14 cellular contexts compared by ENCODE assay signal in genomic region chr3:18420584-18420983, GRCh38. TPM values are rescaled to one million over a fixed set of nuclear protein-coding genes. Genes with fewer than 3 reads are reported as not detected.
DNase-seq lines count a peak whose midpoint lies in the region; ATAC-seq and TF ChIP-seq lines count a peak whose summit lies in the region.
"Had no signal": no experiment of that assay in that cellular context is flagged by ENCODE, and none has a peak within 500 bp of the region (broad histone marks: within the 10 kb centered on the region; RNA-seq: fewer than 3 reads in every experiment).

No MANE protein-coding gene starts in this region.

- H3K27me3 Mint-ChIP-seq in CD4-positive, CD25-positive, alpha-beta regulatory T cell = peaks cover 19% of the 10 kb centered on the region
- H3K27me3 Mint-ChIP-seq in CD8-positive, alpha-beta T cell (ENCODE audit: low read depth) = no peaks in the 10 kb centered on the region
- no peaks in the 10 kb centered on the region for H3K27me3 Mint-ChIP-seq in activated CD8-positive, alpha-beta T cell treated with anti-CD3 and anti-CD28 coated beads, Interleukin-2, amount 10 ng/mL, durations not matched to agents 7 days and 5 days (ENCODE audit: low read depth)
- no peaks in the 10 kb centered on the region for H3K27me3 Mint-ChIP-seq in naive B cell
- H3K27me3 Mint-ChIP-seq: activated B cell treated with CpG ODN at 0.5 μM for 24 hours had no signal

- H3K27ac Mint-ChIP-seq in CD4-positive, CD25-positive, alpha-beta regulatory T cell = peak overlapping the region; percentile 72 to 84 (median 82)
- H3K27ac Mint-ChIP-seq in CD8-positive, alpha-beta T cell = peak overlapping the region; percentile 88
- H3K27ac Mint-ChIP-seq in activated CD8-positive, alpha-beta T cell treated with anti-CD3 and anti-CD28 coated beads, Interleukin-2, amount 10 ng/mL, durations not matched to agents 7 days and 5 days = peak overlapping the region; percentile 86
- H3K27ac Mint-ChIP-seq in naive B cell = peak overlapping the region in 4 of 6 donors; percentile 4 to 69 (median 12)
- H3K27ac Mint-ChIP-seq: activated B cell treated with CpG ODN at 0.5 μM for 24 hours had no signal

- ATAC-seq in CD4-positive, CD25-positive, alpha-beta regulatory T cell (ENCODE audit: low read depth in 2 of 2) = no peak
- no peak for ATAC-seq in CD8-positive, alpha-beta T cell
- no peak for ATAC-seq in activated CD8-positive, alpha-beta T cell treated with anti-CD3 and anti-CD28 coated beads, Interleukin-2, amount 10 ng/mL, durations not matched to agents 7 days and 5 days
- ATAC-seq in naive B cell (ENCODE audit: low read depth in 2 of 2) = no peak

- POLR2A ChIA-PET in CD8-positive, alpha-beta T cell (lab: Charles Lee) = interaction anchor here (1.3 to 3.6 kb wide), 6 partner anchors 9 to 25 kb away, joined by 3 to 14 read pairs (median 6); no protein-coding TSS in a partner anchor
- POLR2A ChIA-PET in activated CD8-positive, alpha-beta T cell treated with anti-CD3 and anti-CD28 coated beads, Interleukin-2, amount 10 ng/mL, durations not matched to agents 7 days and 5 days (lab: Charles Lee) = interaction anchor here (0.6 to 12.9 kb wide), 4 partner anchors 9 to 40 kb away, joined by 3 to 265 read pairs (median 57); no protein-coding TSS in a partner anchor

- H3K27ac ChIP-seq in CD4-positive, CD25-positive, alpha-beta regulatory T cell (ENCODE audit: insufficient read depth, low read length, poor library complexity, severe bottlenecking) = peak overlapping the region; percentile 26
- H3K27ac ChIP-seq in CD8-positive, alpha-beta T cell (ENCODE audit: low read depth, low read length) = peak overlapping the region; percentile 21

- H3K4me3 Mint-ChIP-seq in CD4-positive, CD25-positive, alpha-beta regulatory T cell = peak overlapping the region; percentile 4 to 92 (median 52)
- peak overlapping the region; percentile 65 for H3K4me3 Mint-ChIP-seq in CD8-positive, alpha-beta T cell
- peak overlapping the region; percentile 73 for H3K4me3 Mint-ChIP-seq in activated CD8-positive, alpha-beta T cell treated with anti-CD3 and anti-CD28 coated beads, Interleukin-2, amount 10 ng/mL, durations not matched to agents 7 days and 5 days
- H3K4me3 Mint-ChIP-seq in naive B cell = peak overlapping the region in 1 of 8 donors; percentile 44
- H3K4me3 Mint-ChIP-seq: activated B cell treated with CpG ODN at 0.5 μM for 24 hours had no signal

- H3K4me3 ChIP-seq in CD4-positive, CD25-positive, alpha-beta regulatory T cell (ENCODE audit: low read depth, low read length) = no peak overlapping the region
- peak overlapping the region; percentile 26 for H3K4me3 ChIP-seq in CD8-positive, alpha-beta T cell (ENCODE audit: low read depth, low read length)

- peaks cover 29% of the 10 kb centered on the region for H3K36me3 Mint-ChIP-seq in CD4-positive, CD25-positive, alpha-beta regulatory T cell
- H3K36me3 Mint-ChIP-seq in CD8-positive, alpha-beta T cell = peaks cover 75% of the 10 kb centered on the region
- H3K36me3 Mint-ChIP-seq in activated CD8-positive, alpha-beta T cell treated with anti-CD3 and anti-CD28 coated beads, Interleukin-2, amount 10 ng/mL, durations not matched to agents 7 days and 5 days (ENCODE audit: low read depth) = peaks cover 86% of the 10 kb centered on the region
- peaks cover 9 to 28% of the 10 kb centered on the region in 2 donors for H3K36me3 Mint-ChIP-seq in naive B cell

- peaks cover 0 to 2% (median 0%) of the 10 kb centered on the region in 7 donors for H3K9me3 Mint-ChIP-seq in CD4-positive, CD25-positive, alpha-beta regulatory T cell
- H3K9me3 Mint-ChIP-seq in CD8-positive, alpha-beta T cell = no peaks in the 10 kb centered on the region
- no peaks in the 10 kb centered on the region for H3K9me3 Mint-ChIP-seq in activated CD8-positive, alpha-beta T cell treated with anti-CD3 and anti-CD28 coated beads, Interleukin-2, amount 10 ng/mL, durations not matched to agents 7 days and 5 days (ENCODE audit: insufficient read depth)
- H3K9me3 Mint-ChIP-seq in naive B cell = no peaks in the 10 kb centered on the region
- H3K9me3 Mint-ChIP-seq: activated B cell treated with CpG ODN at 0.5 μM for 24 hours had no signal

- H3K9me3 ChIP-seq in CD4-positive, CD25-positive, alpha-beta regulatory T cell (ENCODE audit: control insufficient read depth in 2 of 2, low read length in 2 of 2) = no peaks in the 10 kb centered on the region
- H3K9me3 ChIP-seq in CD8-positive, alpha-beta T cell (ENCODE audit: low read length) = no peaks in the 10 kb centered on the region

- intact Hi-C loops in CD8-positive, alpha-beta T cell (cut with DNase I, micrococcal nuclease) = loop anchor here in 1 of 2 experiments (10.0 kb wide), 1 partner anchor 676 kb away; the partner anchor contains the start of gene TBC1D5

- no peak for DNase-seq in CD4-positive, CD25-positive, alpha-beta regulatory T cell
- no peak for DNase-seq in CD8-positive, alpha-beta T cell
- no peak for DNase-seq in activated CD8-positive, alpha-beta T cell treated with anti-CD3 and anti-CD28 coated beads, Interleukin-2, amount 10 ng/mL, durations not matched to agents 7 days and 5 days
- DNase-seq in naive B cell (no peak), COLO668 (lab: John Stamatoyannopoulos, UW; ENCODE audit: unreplicated experiment) (no peak), retina (no peak), NCI-H2227 treated with DMSO at 0.1 percent for 48 hours (lab: John Stamatoyannopoulos, UW) (no peak)
- DNase-seq: activated B cell treated with CpG ODN at 0.5 μM for 24 hours; cerebellar nuclear complex; effector CD8-positive, alpha-beta T cell; GF-D8; NCI-H1930; Right ventricle myocardium superior; stimulated activated CD4-positive, alpha-beta T cell treated with anti-CD3 and anti-CD28 coated beads, Interleukin-1b, Interleukin-23, amount 100 ng/mL, for 48 hours had no signal

- H3K27me3 ChIP-seq in CD4-positive, CD25-positive, alpha-beta regulatory T cell (ENCODE audit: control insufficient read depth, insufficient read depth, low read length) = no peaks in the 10 kb centered on the region
- H3K27me3 ChIP-seq in CD8-positive, alpha-beta T cell (ENCODE audit: insufficient read depth, low read length) = no peaks in the 10 kb centered on the region

- peaks cover 12% of the 10 kb centered on the region for H3K36me3 ChIP-seq in CD4-positive, CD25-positive, alpha-beta regulatory T cell (ENCODE audit: control insufficient read depth, insufficient read depth, low read length)
- peaks cover 19% of the 10 kb centered on the region for H3K36me3 ChIP-seq in CD8-positive, alpha-beta T cell (ENCODE audit: insufficient read depth, low read length)

- H3K4me1 ChIP-seq in CD4-positive, CD25-positive, alpha-beta regulatory T cell (ENCODE audit: control insufficient read depth, insufficient read depth, low read length, poor library complexity, severe bottlenecking) = peaks cover 33% of the 10 kb centered on the region
- H3K4me1 ChIP-seq in CD8-positive, alpha-beta T cell (ENCODE audit: insufficient read depth, low read length) = peaks cover 61% of the 10 kb centered on the region

- H3K4me1 Mint-ChIP-seq in CD4-positive, CD25-positive, alpha-beta regulatory T cell = peaks cover 21 to 81% (median 51%) of the 10 kb centered on the region in 4 donors
- peaks cover 79% of the 10 kb centered on the region for H3K4me1 Mint-ChIP-seq in CD8-positive, alpha-beta T cell (ENCODE audit: low read depth)
- H3K4me1 Mint-ChIP-seq in activated CD8-positive, alpha-beta T cell treated with anti-CD3 and anti-CD28 coated beads, Interleukin-2, amount 10 ng/mL, durations not matched to agents 7 days and 5 days (ENCODE audit: low read depth) = peaks cover 67% of the 10 kb centered on the region
- H3K4me1 Mint-ChIP-seq in naive B cell = peaks cover 17 to 34% (median 29%) of the 10 kb centered on the region in 3 donors

- no peak for TF ChIP-seq CTCF in CD8-positive, alpha-beta T cell (IDR thresholded peaks at IDR 0.05)

- CTCF ChIA-PET in CD8-positive, alpha-beta T cell (lab: Charles Lee) = interaction anchor here (0.6 to 1.9 kb wide), 6 partner anchors 9 to 49 kb away, joined by 3 to 4 read pairs (median 4); no protein-coding TSS in a partner anchor
- CTCF ChIA-PET in activated CD8-positive, alpha-beta T cell treated with anti-CD3 and anti-CD28 coated beads, Interleukin-2, amount 10 ng/mL, durations not matched to agents 7 days and 5 days (lab: Charles Lee) = interaction anchor here (0.8 to 6.4 kb wide), 6 partner anchors 9 to 337 kb away, joined by 3 to 42 read pairs (median 5); no protein-coding TSS in a partner anchor

RNA-seq across cellular contexts. Expression of gene SATB1, which starts 4.6 kb away (rescaled TPM):
- 121 TPM for total RNA-seq in CD4-positive, CD25-positive, alpha-beta regulatory T cell
- polyA plus RNA-seq in CD4-positive, CD25-positive, alpha-beta regulatory T cell = 10 to 100 TPM; 31.8 to 75.9 (median 52.8) TPM
- total RNA-seq in CD8-positive, alpha-beta T cell = 100 to 1,000 TPM; 333 to 346 TPM
- 100 to 1,000 TPM; 268 to 273 TPM for total RNA-seq in activated CD8-positive, alpha-beta T cell treated with anti-CD3 and anti-CD28 coated beads, Interleukin-2, amount 10 ng/mL, durations not matched to agents 7 days and 5 days
- polyA plus RNA-seq in naive B cell (ENCODE audit: low read depth in 6 of 6) = 10 to 100 TPM; 44.5 to 68.6 (median 58.7) TPM

Comparison
In these comparisons a context has a peak if more than half of its experiments do, and no peak if none do; other contexts are left out.
1. H3K27ac Mint-ChIP-seq: peak in every context shown above with its lines; median percentile 88 in CD8-positive, alpha-beta T cell; 86 in activated CD8-positive, alpha-beta T cell treated with anti-CD3 and anti-CD28 coated beads, Interleukin-2, amount 10 ng/mL, durations not matched to agents 7 days and 5 days; 82 in CD4-positive, CD25-positive, alpha-beta regulatory T cell; 12 in naive B cell.